12 cellular contexts compared by ENCODE assay signal in the genomic region with DNA sequence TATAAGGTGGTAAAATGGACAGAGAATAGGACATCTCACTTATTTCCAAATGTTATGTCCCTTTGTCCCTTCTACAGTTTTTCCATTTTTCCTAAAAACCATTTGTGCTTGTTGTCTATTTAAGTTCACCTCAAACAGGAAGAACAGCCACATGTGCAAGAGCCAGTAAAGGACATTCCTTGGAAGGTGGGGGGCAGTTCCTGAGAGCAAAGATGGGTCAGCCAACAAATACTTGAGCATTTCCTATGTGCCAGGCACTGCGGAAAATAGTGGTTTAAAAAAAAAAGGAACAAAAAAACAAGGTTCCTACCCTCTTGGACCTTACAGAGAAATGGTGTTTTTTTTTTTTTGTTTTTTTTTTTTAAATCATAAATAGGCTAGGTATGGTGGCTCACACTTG. TPM values are rescaled to one million over a fixed set of nuclear protein-coding genes. Genes with fewer than 3 reads are reported as not detected.
DNase-seq lines count a peak whose midpoint lies in the region; ATAC-seq and TF ChIP-seq lines count a peak whose summit lies in the region.
"Had no signal": no experiment of that assay in that cellular context is flagged by ENCODE, and none has a peak within 500 bp of the region (broad histone marks: within the 10 kb centered on the region; RNA-seq: fewer than 3 reads in every experiment).

No MANE protein-coding gene starts in this region.

- H3K27me3 ChIP-seq in spleen (replicated peaks in 1 of 7) (no peaks in the 10 kb centered on the region), PC-9 (ENCODE audit: insufficient read depth, low read depth) (no peaks in the 10 kb centered on the region)
- H3K27me3 ChIP-seq: ovary had no signal

- peaks cover 48% of the 10 kb centered on the region for H3K4me1 Mint-ChIP-seq in activated T-cell treated with anti-CD3 and anti-CD28 coated beads, Interleukin-2, amount 50 U/mL, for 24 hours (ENCODE audit: low read depth)
- H3K4me1 Mint-ChIP-seq in activated T-helper 17 cell treated with anti-CD3 and anti-CD28 coated beads, Interleukin-2, amount 50 U/mL, for 72 hours: peaks cover 4% of the 10 kb centered on the region

- no peaks in the 10 kb centered on the region for H3K9me3 ChIP-seq in spleen
- no peaks in the 10 kb centered on the region for H3K9me3 ChIP-seq in PC-9 (ENCODE audit: insufficient read depth, low read depth)
- H3K9me3 ChIP-seq: A549, ovary had no signal

- TF ChIP-seq CTCF in fibroblast of villous mesenchyme (IDR thresholded peaks at IDR 0.05; ENCODE audit: insufficient read depth, low read depth, low read length) (no peak), spleen (IDR thresholded peaks at IDR 0.05 in 8 of 11, conservative IDR thresholded peaks at IDR 0.05 in 3 of 11) (no peak), PC-9 (conservative IDR thresholded peaks at IDR 0.05) (no peak)

- no peak for DNase-seq in activated T-cell treated with anti-CD3 and anti-CD28 coated beads, Interleukin-2, amount 50 U/mL, for 24 hours
- DNase-seq in activated T-cell treated with anti-CD3 and anti-CD28 coated beads, Interleukin-2, amount 50 U/mL, for 1 hour: no peak
- DNase-seq in fibroblast of villous mesenchyme (ENCODE audit: low read depth): peak; percentile 6
- DNase-seq in spleen: no peak
- no peak for DNase-seq in PC-9
- no peak for DNase-seq in NCI-H146 treated with DMSO at 0.1 percent for 48 hours (lab: John Stamatoyannopoulos, UW; ENCODE audit: unreplicated experiment)
- DNase-seq in NCI-H446 treated with DMSO at 0.1 percent for 48 hours (lab: John Stamatoyannopoulos, UW): no peak
- DNase-seq: activated CD4-positive, alpha-beta T cell treated with anti-CD3 and anti-CD28 coated beads, Interleukin-2, amount 50 U/mL, for 4 hours; ovary; stimulated activated CD4-positive, alpha-beta T cell treated with anti-CD3 and anti-CD28 coated beads, Interleukin-4, amount 100 ng/mL, for 24 hours had no signal

- no peaks in the 10 kb centered on the region for H3K9me3 Mint-ChIP-seq in activated T-cell treated with anti-CD3 and anti-CD28 coated beads, Interleukin-2, amount 50 U/mL, for 24 hours
- H3K9me3 Mint-ChIP-seq in activated T-helper 17 cell treated with anti-CD3 and anti-CD28 coated beads, Interleukin-2, amount 50 U/mL, for 72 hours: no peaks in the 10 kb centered on the region

- CTCF ChIA-PET in PC-9 (lab: Charles Lee): no interaction called here

- no peak overlapping the region for H3K4me2 ChIP-seq in PC-9
- H3K4me2 ChIP-seq: A549 had no signal

- H3K4me3 ChIP-seq in fibroblast of villous mesenchyme (ENCODE audit: low read depth, low read length) (no peak overlapping the region), spleen (no peak overlapping the region), PC-9 (no peak overlapping the region)
- H3K4me3 ChIP-seq: A549, ovary had no signal

- H3K27ac ChIP-seq in spleen: peak overlapping the region in 7 of 8 donors; percentile 4 to 59 (median 44)
- no peak overlapping the region for H3K27ac ChIP-seq in PC-9
- H3K27ac ChIP-seq: A549, ovary had no signal

- no peak overlapping the region for H2AFZ ChIP-seq in PC-9

- WGBS in spleen, 5 donors: 11 to 48% (median 32%) methylated on average over 1 of the region's 1 CpG

- H3K36me3 ChIP-seq in spleen (peaks cover 4 to 100% (median 88%) of the 10 kb centered on the region in 6 donors), PC-9 (ENCODE audit: low read depth) (peaks cover 78% of the 10 kb centered on the region)
- H3K36me3 ChIP-seq: ovary had no signal

- no peaks in the 10 kb centered on the region for H3K27me3 Mint-ChIP-seq in activated T-cell treated with anti-CD3 and anti-CD28 coated beads, Interleukin-2, amount 50 U/mL, for 24 hours
- H3K27me3 Mint-ChIP-seq in activated T-helper 17 cell treated with anti-CD3 and anti-CD28 coated beads, Interleukin-2, amount 50 U/mL, for 72 hours: no peaks in the 10 kb centered on the region

- H3K9me2 ChIP-seq in PC-9 (ENCODE audit: insufficient read depth): no peaks in the 10 kb centered on the region

- intact Hi-C loops in spleen (cut with DNase I; ENCODE audit: low total_unique reads): loop anchor here (5.0 kb wide), 1 partner anchor 32 kb away; no protein-coding TSS in a partner anchor
- intact Hi-C loops in PC-9 (cut with micrococcal nuclease; ENCODE audit: unreplicated experiment): loop anchor here (10.0 kb wide), 1 partner anchor 335 kb away; no protein-coding TSS in a partner anchor

- H4K20me1 ChIP-seq in PC-9 (ENCODE audit: insufficient read depth): peaks cover 51% of the 10 kb centered on the region

- no peak for TF ChIP-seq POLR2A in spleen (IDR thresholded peaks at IDR 0.05)

- peaks cover 10 to 34% (median 20%) of the 10 kb centered on the region in 6 donors for H3K4me1 ChIP-seq in spleen
- no peaks in the 10 kb centered on the region for H3K4me1 ChIP-seq in PC-9 (replicated peaks; ENCODE audit: insufficient read depth)

- POLR2A ChIA-PET in PC-9 (lab: Charles Lee; ENCODE audit: unreplicated experiment): no interaction called here

- H3F3A ChIP-seq in PC-9 (ENCODE audit: insufficient read depth, low read depth): peaks cover 64% of the 10 kb centered on the region

- peaks cover 35% of the 10 kb centered on the region for H3K79me2 ChIP-seq in PC-9 (ENCODE audit: low read depth)

- no peak for ATAC-seq in activated T-helper 17 cell treated with anti-CD3 and anti-CD28 coated beads, Interleukin-2, amount 50 U/mL, for 72 hours (replicated peaks)

- no TSS peak for BruUV-seq in PC-9 (replicated peaks; lab: Mats Ljungman, UMichigan)

- no peak overlapping the region for H3K4me3 Mint-ChIP-seq in activated T-cell treated with anti-CD3 and anti-CD28 coated beads, Interleukin-2, amount 50 U/mL, for 24 hours
- no peak overlapping the region for H3K4me3 Mint-ChIP-seq in activated T-helper 17 cell treated with anti-CD3 and anti-CD28 coated beads, Interleukin-2, amount 50 U/mL, for 72 hours

- H3K27ac Mint-ChIP-seq in activated T-cell treated with anti-CD3 and anti-CD28 coated beads, Interleukin-2, amount 50 U/mL, for 24 hours: peak overlapping the region; percentile 47
- peak overlapping the region; percentile 75 for H3K27ac Mint-ChIP-seq in activated T-helper 17 cell treated with anti-CD3 and anti-CD28 coated beads, Interleukin-2, amount 50 U/mL, for 72 hours

- peaks cover 99% of the 10 kb centered on the region for H3K36me3 Mint-ChIP-seq in activated T-cell treated with anti-CD3 and anti-CD28 coated beads, Interleukin-2, amount 50 U/mL, for 24 hours (ENCODE audit: low read depth)
- H3K36me3 Mint-ChIP-seq in activated T-helper 17 cell treated with anti-CD3 and anti-CD28 coated beads, Interleukin-2, amount 50 U/mL, for 72 hours (ENCODE audit: low read depth): peaks cover 100% of the 10 kb centered on the region

RNA-seq across cellular contexts. Expression of a gene that starts 26.8 kb away (rescaled TPM):
- total RNA-seq in activated T-helper 17 cell treated with anti-CD3 and anti-CD28 coated beads, Interleukin-2, amount 50 U/mL, for 72 hours: 100 to 1,000 TPM; 182 to 257 TPM
- 9.9 and 10.3 TPM in 2 replicates for total RNA-seq in fibroblast of villous mesenchyme
- 100 to 1,000 TPM in 3 of 7 donors, 10 to 100 TPM in 4; 39.1 to 120 (median 98.3) TPM for total RNA-seq in spleen
- polyA plus RNA-seq in spleen: 100 to 1,000 TPM; 115 to 156 (median 152) TPM
- 280 and 284 TPM in 2 replicates for total RNA-seq in PC-9 (2021)

RNA-seq across cellular contexts. Expression of a gene that starts 46.6 kb away (rescaled TPM):
- 10 to 100 TPM; 46.4 to 54.4 TPM for total RNA-seq in activated T-helper 17 cell treated with anti-CD3 and anti-CD28 coated beads, Interleukin-2, amount 50 U/mL, for 72 hours
- total RNA-seq in fibroblast of villous mesenchyme: 89.9 and 94.1 TPM in 2 replicates
- 10 to 100 TPM; 44.2 to 87.3 (median 54.7) TPM for total RNA-seq in spleen
- 10 to 100 TPM; 30.6 to 53.1 (median 42.7) TPM for polyA plus RNA-seq in spleen
- total RNA-seq in PC-9 (2021): 74.6 and 84.9 TPM in 2 replicates
